Comparison of ENCODE assay signal across 8 cellular contexts in the genomic region with DNA sequence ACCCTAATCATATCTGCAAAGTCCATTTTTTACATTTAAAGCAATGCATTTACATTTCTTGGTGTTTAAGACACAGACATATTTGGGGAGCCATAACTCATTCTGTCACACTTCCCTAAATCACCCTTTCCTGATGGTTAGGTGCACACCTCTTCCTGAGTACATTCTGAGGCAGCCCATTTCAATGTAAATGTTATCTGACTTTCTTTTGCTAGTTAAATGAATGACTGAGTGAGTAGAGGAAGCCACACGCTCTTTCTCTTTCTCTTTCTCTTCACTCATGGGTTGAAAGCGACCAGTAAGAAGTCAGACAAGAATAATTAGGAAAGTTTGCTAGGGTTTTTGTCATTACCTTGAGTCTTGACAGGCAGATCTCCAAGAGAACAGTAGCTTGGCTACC.
A peak's percentile ranks its signal among the peaks of the same experiment; 100 is the strongest.
DNase-seq lines count a peak whose midpoint lies in the region; ATAC-seq, FAIRE-seq and TF ChIP-seq lines count a peak whose summit lies in the region.

No MANE protein-coding gene starts in this region.

- no peaks in the 10 kb centered on the region for H3K9me3 Mint-ChIP-seq in Caco-2 (ENCODE audit: unreplicated experiment)

- H3K27ac Mint-ChIP-seq in Caco-2 (ENCODE audit: unreplicated experiment) = no peak overlapping the region

- peaks cover 17% of the 10 kb centered on the region for H3K27me3 Mint-ChIP-seq in Caco-2 (ENCODE audit: insufficient read depth, unreplicated experiment)

- no peak for TF ChIP-seq POLR2A in GM12878 (IDR thresholded peaks at IDR 0.05; ENCODE audit: low read depth, low read length)

- no peak overlapping the region for H3K4me3 Mint-ChIP-seq in Caco-2 (ENCODE audit: unreplicated experiment)

- no peak for TF ChIP-seq CTCF in GM12878 (IDR thresholded peaks at IDR 0.05 in 2 of 3, conservative IDR thresholded peaks at IDR 0.05 in 1 of 3; ENCODE audit: control insufficient read depth in 2 of 3, extremely low read depth in 1 of 3, insufficient read depth in 1 of 3, low read depth in 3 of 3, low read length in 3 of 3)
- no peak for TF ChIP-seq CTCF in Caco-2 (IDR thresholded peaks at IDR 0.05; ENCODE audit: insufficient read depth in 1 of 2, low read depth in 1 of 2, low read length in 1 of 2, severe bottlenecking in 1 of 2, unreplicated experiment in 1 of 2)

- peaks cover 0 to 5% of the 10 kb centered on the region in 2 experiments; a peak in 2 of 4 replicates for H3K36me3 ChIP-seq in GM12878 (ENCODE audit: control insufficient read depth in 2 of 2, insufficient read depth in 2 of 2, low read length in 1 of 2)
- no peaks in the 10 kb centered on the region for H3K36me3 ChIP-seq in Caco-2 (ENCODE audit: control insufficient read depth, insufficient read depth, low read length)

- no peaks in the 10 kb centered on the region for H4K20me1 ChIP-seq in GM12878 (ENCODE audit: control insufficient read depth, insufficient read depth)

- no peaks in the 10 kb centered on the region for H3K27me3 ChIP-seq in GM12878 (replicated peaks in 1 of 2; ENCODE audit: control insufficient read depth in 2 of 2, insufficient read depth in 2 of 2, low read length in 1 of 2)
- H3K27me3 ChIP-seq in Caco-2 (replicated peaks; ENCODE audit: control insufficient read depth, insufficient read depth, low read length) = no peaks in the 10 kb centered on the region

- no peaks in the 10 kb centered on the region for H3K36me3 Mint-ChIP-seq in Caco-2 (ENCODE audit: insufficient read depth, unreplicated experiment)

- SMC1A ChIA-PET in GM12878 (lab: Charles Lee; ENCODE audit: uncharacterized antibody, unreplicated experiment) = interaction anchor here (0.9 to 20.9 kb wide), 9 partner anchors 9 to 70 kb away, joined by 3 to 618 read pairs (median 18); no protein-coding TSS in a partner anchor

- H3K4me1 ChIP-seq in GM12878 (ENCODE audit: control insufficient read depth, insufficient read depth, low read length) (peaks cover 32% of the 10 kb centered on the region), Caco-2 (no peaks in the 10 kb centered on the region)

- RAD21 ChIA-PET in GM12878 (lab: Charles Lee; ENCODE audit: unreplicated experiment) = interaction anchor here (1.0 to 12.9 kb wide), 9 partner anchors 10 to 70 kb away, joined by 3 to 219 read pairs (median 10); no protein-coding TSS in a partner anchor

- intact Hi-C loops in GM12878 (cut with micrococcal nuclease; ENCODE audit: unreplicated experiment) (no loop called here), Caco-2 (cut with micrococcal nuclease; ENCODE audit: unreplicated experiment) (no loop called here)

- TF ChIP-seq EP300 in GM12878 (IDR thresholded peaks at IDR 0.05; ENCODE audit: borderline replicate concordance in 1 of 2, control insufficient read depth in 1 of 2, low read depth in 2 of 2, low read length in 2 of 2) = no peak

- peak; percentile 80 for DNase-seq in GM12878 (ENCODE audit: low read depth, low spot score)
- DNase-seq in NCI-H446 (lab: John Stamatoyannopoulos, UW) = no peak
- no peak for DNase-seq in epidermal melanocyte (ENCODE audit: insufficient read length, low spot score)
- no peak for DNase-seq in Caco-2
- no peak for DNase-seq in SKM-1 treated with dmso at 0.1 percent for 144 hours (lab: John Stamatoyannopoulos, UW; ENCODE audit: unreplicated experiment)

- H3K9me3 ChIP-seq in GM12878 (replicated peaks; ENCODE audit: control insufficient read depth, insufficient read depth, low read length) (peaks cover 30% of the 10 kb centered on the region), Caco-2 (no peaks in the 10 kb centered on the region)

- BruUV-seq in GM12878 (replicated peaks; lab: Mats Ljungman, UMichigan) (no TSS peak), Caco-2 (replicated peaks; lab: Mats Ljungman, UMichigan) (no TSS peak)

- peak overlapping the region; percentile 42; the same call in 1 of the 2 replicates for H3K9ac ChIP-seq in GM12878 (ENCODE audit: control insufficient read depth, insufficient read depth, low read length)

- H3K4me3 ChIP-seq in GM12878 (0 out of 2 replicates have a peak overlapping the region, but pooled peaks have one; percentile 16), Caco-2 (ENCODE audit: low read depth, low read length) (no peak overlapping the region)

- POLR2A ChIA-PET in GM12878 (lab: Charles Lee) (interaction anchor here (0.6 to 6.2 kb wide), 7 partner anchors 9 to 33 kb away, joined by 3 to 74 read pairs (median 12); no protein-coding TSS in a partner anchor), Caco-2 (lab: Charles Lee) (no interaction called here)

- FAIRE-seq in GM12878 (lab: Jason Lieb, UNC) = peak; percentile 94

- no peaks in the 10 kb centered on the region for H3K4me1 Mint-ChIP-seq in Caco-2 (ENCODE audit: low read depth, unreplicated experiment)

- ATAC-seq in GM18867 (IDR thresholded peaks at IDR 0.05; ENCODE audit: unreplicated experiment) (peak; percentile 98), GM21447 (IDR thresholded peaks at IDR 0.05; ENCODE audit: unreplicated experiment) (peak; percentile 97), HG03108 (IDR thresholded peaks at IDR 0.05; ENCODE audit: unreplicated experiment) (peak; percentile 98), GM12878 (peak; percentile 95)

- WGBS in GM12878 (ENCODE audit: insufficient coverage, insufficient replicate concordance, low lambda C conversion rate, missing lambda C conversion rate) = 0% methylated on average over 2 of the region's 2 CpGs

- H3K79me2 ChIP-seq in GM12878 (ENCODE audit: control insufficient read depth, insufficient read depth, low read length) = peaks cover 59% of the 10 kb centered on the region

- 0 out of 2 replicates have a peak, but pooled peaks have one; percentile 2 for TF ChIP-seq RAD21 in GM12878 (IDR thresholded peaks at IDR 0.05; ENCODE audit: insufficient read depth, low read depth, low read length)

- CTCF ChIA-PET in GM12878 (lab: Yijun Ruan, JAX) = interaction anchor here (0.8 to 6.1 kb wide), 5 partner anchors 18 to 70 kb away, joined by 4 to 53 read pairs (median 12); no protein-coding TSS in a partner anchor
- CTCF ChIA-PET in Caco-2 (lab: Charles Lee) = no interaction called here

- in situ Hi-C loops in GM12878 (cut with MboI) = loop anchor here (25.0 kb wide), 1 partner anchor 1618 kb away; a partner anchor contains a TSS

- peak overlapping the region; percentile 40 for H3K4me2 ChIP-seq in GM12878 (ENCODE audit: control insufficient read depth, insufficient read depth)

- peak overlapping the region; percentile 76 for H2AFZ ChIP-seq in GM12878 (ENCODE audit: control insufficient read depth, low read depth, low read length)

- peak overlapping the region; percentile 91 for H3K27ac ChIP-seq in GM12878 (ENCODE audit: control insufficient read depth, insufficient read depth)

TF ChIP-seq in GM12878, 131 proteins besides CTCF, POLR2A, EP300 and RAD21 (continues in another document):
- peak; percentile 31 to 61; a peak in 2 of 4 replicates for TF ChIP-seq IKZF2 (IDR thresholded peaks at IDR 0.05)
- no peak for TF ChIP-seq EGR1 (IDR thresholded peaks at IDR 0.05; ENCODE audit: borderline replicate concordance in 1 of 2, low read depth in 2 of 2, low read length in 2 of 2)
- TF ChIP-seq, protein P1, sequence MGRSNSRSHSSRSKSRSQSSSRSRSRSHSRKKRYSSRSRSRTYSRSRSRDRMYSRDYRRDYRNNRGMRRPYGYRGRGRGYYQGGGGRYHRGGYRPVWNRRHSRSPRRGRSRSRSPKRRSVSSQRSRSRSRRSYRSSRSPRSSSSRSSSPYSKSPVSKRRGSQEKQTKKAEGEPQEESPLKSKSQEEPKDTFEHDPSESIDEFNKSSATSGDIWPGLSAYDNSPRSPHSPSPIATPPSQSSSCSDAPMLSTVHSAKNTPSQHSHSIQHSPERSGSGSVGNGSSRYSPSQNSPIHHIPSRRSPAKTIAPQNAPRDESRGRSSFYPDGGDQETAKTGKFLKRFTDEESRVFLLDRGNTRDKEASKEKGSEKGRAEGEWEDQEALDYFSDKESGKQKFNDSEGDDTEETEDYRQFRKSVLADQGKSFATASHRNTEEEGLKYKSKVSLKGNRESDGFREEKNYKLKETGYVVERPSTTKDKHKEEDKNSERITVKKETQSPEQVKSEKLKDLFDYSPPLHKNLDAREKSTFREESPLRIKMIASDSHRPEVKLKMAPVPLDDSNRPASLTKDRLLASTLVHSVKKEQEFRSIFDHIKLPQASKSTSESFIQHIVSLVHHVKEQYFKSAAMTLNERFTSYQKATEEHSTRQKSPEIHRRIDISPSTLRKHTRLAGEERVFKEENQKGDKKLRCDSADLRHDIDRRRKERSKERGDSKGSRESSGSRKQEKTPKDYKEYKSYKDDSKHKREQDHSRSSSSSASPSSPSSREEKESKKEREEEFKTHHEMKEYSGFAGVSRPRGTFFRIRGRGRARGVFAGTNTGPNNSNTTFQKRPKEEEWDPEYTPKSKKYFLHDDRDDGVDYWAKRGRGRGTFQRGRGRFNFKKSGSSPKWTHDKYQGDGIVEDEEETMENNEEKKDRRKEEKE (IDR thresholded peaks at IDR 0.05) = no peak
- TF ChIP-seq, protein P2, sequence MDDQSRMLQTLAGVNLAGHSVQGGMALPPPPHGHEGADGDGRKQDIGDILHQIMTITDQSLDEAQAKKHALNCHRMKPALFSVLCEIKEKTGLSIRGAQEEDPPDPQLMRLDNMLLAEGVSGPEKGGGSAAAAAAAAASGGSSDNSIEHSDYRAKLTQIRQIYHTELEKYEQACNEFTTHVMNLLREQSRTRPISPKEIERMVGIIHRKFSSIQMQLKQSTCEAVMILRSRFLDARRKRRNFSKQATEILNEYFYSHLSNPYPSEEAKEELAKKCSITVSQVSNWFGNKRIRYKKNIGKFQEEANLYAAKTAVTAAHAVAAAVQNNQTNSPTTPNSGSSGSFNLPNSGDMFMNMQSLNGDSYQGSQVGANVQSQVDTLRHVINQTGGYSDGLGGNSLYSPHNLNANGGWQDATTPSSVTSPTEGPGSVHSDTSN (IDR thresholded peaks at IDR 0.05; ENCODE audit: insufficient replicate concordance, low read depth, low read length) = peak; percentile 27
- TF ChIP-seq, protein P3, sequence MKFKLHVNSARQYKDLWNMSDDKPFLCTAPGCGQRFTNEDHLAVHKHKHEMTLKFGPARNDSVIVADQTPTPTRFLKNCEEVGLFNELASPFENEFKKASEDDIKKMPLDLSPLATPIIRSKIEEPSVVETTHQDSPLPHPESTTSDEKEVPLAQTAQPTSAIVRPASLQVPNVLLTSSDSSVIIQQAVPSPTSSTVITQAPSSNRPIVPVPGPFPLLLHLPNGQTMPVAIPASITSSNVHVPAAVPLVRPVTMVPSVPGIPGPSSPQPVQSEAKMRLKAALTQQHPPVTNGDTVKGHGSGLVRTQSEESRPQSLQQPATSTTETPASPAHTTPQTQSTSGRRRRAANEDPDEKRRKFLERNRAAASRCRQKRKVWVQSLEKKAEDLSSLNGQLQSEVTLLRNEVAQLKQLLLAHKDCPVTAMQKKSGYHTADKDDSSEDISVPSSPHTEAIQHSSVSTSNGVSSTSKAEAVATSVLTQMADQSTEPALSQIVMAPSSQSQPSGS (IDR thresholded peaks at IDR 0.05; ENCODE audit: low read length) = peak; percentile 50; the same call in 1 of the 2 replicates
- TF ChIP-seq NFIC (IDR thresholded peaks at IDR 0.05; ENCODE audit: low read depth, low read length) = peak; percentile 58; the same call in 1 of the 2 replicates
- TF ChIP-seq TAF1 (IDR thresholded peaks at IDR 0.05; ENCODE audit: borderline replicate concordance, low read depth, low read length) = no peak
- TF ChIP-seq EED (IDR thresholded peaks at IDR 0.05; ENCODE audit: low read depth) = peak; percentile 39; the same call in 1 of the 2 replicates
- 0 out of 2 replicates have a peak, but pooled peaks have one; percentile 77 for TF ChIP-seq CBX5 (IDR thresholded peaks at IDR 0.05; ENCODE audit: low read depth)
